12 cellular contexts compared by ENCODE assay signal in the genomic region with DNA sequence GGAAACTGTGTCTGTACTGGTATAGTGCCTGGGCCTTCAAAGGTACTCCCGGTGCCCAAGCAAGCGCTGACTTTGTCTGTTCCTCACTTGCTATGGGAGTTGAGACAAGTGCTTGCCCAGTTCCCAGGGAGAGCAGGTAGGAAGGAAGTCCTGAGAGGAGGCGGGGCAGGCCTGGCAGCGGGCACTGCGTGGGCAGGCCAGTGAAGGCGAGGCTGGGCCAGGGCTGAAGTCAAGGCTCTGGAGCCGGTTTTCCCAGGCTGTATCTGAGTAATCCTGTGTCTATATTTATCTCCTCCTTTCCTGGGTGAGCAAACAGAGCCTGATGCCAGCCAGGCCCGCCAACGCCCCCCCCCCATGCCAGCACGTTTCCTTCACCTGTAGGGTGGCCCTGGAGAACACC. TPM values are rescaled to one million over a fixed set of nuclear protein-coding genes. Genes with fewer than 3 reads are reported as not detected.
DNase-seq lines count a peak whose midpoint lies in the region; ATAC-seq and TF ChIP-seq lines count a peak whose summit lies in the region.
"Had no signal": no experiment of that assay in that cellular context is flagged by ENCODE, and none has a peak within 500 bp of the region (broad histone marks: within the 10 kb centered on the region; RNA-seq: fewer than 3 reads in every experiment).

No MANE protein-coding gene starts in this region.

- TF ChIP-seq POLR2A in gastroesophageal sphincter (IDR thresholded peaks at IDR 0.05): no peak

- peak overlapping the region; percentile 59 for H3K4me2 ChIP-seq in PC-3 (ENCODE audit: low read length)
- H3K4me2 ChIP-seq: BLaER1 treated with 17β-estradiol and CSF1 and Interleukin-3, amounts not matched to agents 10 nM and 100 nM had no signal

- H3K4me3 ChIP-seq in AG10803 (ENCODE audit: low read length) (no peak overlapping the region), PC-3 (ENCODE audit: low read length) (no peak overlapping the region), gastroesophageal sphincter (no peak overlapping the region)
- H3K4me3 ChIP-seq: BLaER1 treated with 17β-estradiol and CSF1 and Interleukin-3, amounts not matched to agents 10 nM and 100 nM; GM12878 had no signal

- TF ChIP-seq CTCF in AG10803 (conservative IDR thresholded peaks at IDR 0.05; ENCODE audit: low read length) (no peak), PC-3 (conservative IDR thresholded peaks at IDR 0.05; ENCODE audit: low read depth, low read length) (no peak), gastroesophageal sphincter (IDR thresholded peaks at IDR 0.05) (no peak), omental fat pad (IDR thresholded peaks at IDR 0.05) (no peak)

- no peak for TF ChIP-seq EP300 in gastroesophageal sphincter (IDR thresholded peaks at IDR 0.05)

- peaks cover 59% of the 10 kb centered on the region for H3K4me1 ChIP-seq in PC-3 (ENCODE audit: insufficient read depth, low read length)
- H3K4me1 ChIP-seq in gastroesophageal sphincter: peaks cover 0 to 61% (median 26%) of the 10 kb centered on the region in 3 donors

- 0 out of 2 replicates have a peak overlapping the region, but pooled peaks have one; percentile 33 for H3K9ac ChIP-seq in PC-3 (ENCODE audit: low read length)
- H3K9ac ChIP-seq: BLaER1 treated with 17β-estradiol and CSF1 and Interleukin-3, amounts not matched to agents 10 nM and 100 nM had no signal

- H3K36me3 ChIP-seq in PC-3 (ENCODE audit: low read depth, low read length) (no peaks in the 10 kb centered on the region), gastroesophageal sphincter (no peaks in the 10 kb centered on the region)
- H3K36me3 ChIP-seq: BLaER1 treated with 17β-estradiol and CSF1 and Interleukin-3, amounts not matched to agents 10 nM and 100 nM; WERI-Rb-1 had no signal

- POLR2A ChIA-PET in PC-3 (lab: Charles Lee; ENCODE audit: unreplicated experiment): no interaction called here

- H3K9me3 ChIP-seq in PC-3 (ENCODE audit: low read length) (no peaks in the 10 kb centered on the region), gastroesophageal sphincter (no peaks in the 10 kb centered on the region)
- H3K9me3 ChIP-seq: BLaER1 treated with 17β-estradiol and CSF1 and Interleukin-3, amounts not matched to agents 10 nM and 100 nM had no signal

- CTCF ChIA-PET in PC-3 (lab: Charles Lee): no interaction called here

- H3K9me2 ChIP-seq in PC-3 (replicated peaks; ENCODE audit: low read length): no peaks in the 10 kb centered on the region

- intact Hi-C loops in PC-3 (cut with micrococcal nuclease): loop anchor here (2.0 kb wide), 1 partner anchor 14 kb away; no protein-coding TSS in a partner anchor

- ATAC-seq in PC-3 (peak; percentile 58), gastroesophageal sphincter (peak; percentile 30), omental fat pad (ENCODE audit: low FRiP score) (peak; percentile 67), HG02588 (IDR thresholded peaks at IDR 0.05; ENCODE audit: unreplicated experiment) (no peak), HG02623 (IDR thresholded peaks at IDR 0.05; ENCODE audit: unreplicated experiment) (no peak), HG02981 (IDR thresholded peaks at IDR 0.05; ENCODE audit: unreplicated experiment) (no peak), GM21737 (IDR thresholded peaks at IDR 0.05; ENCODE audit: unreplicated experiment) (no peak)
- ATAC-seq: GM12878; stimulated activated naive CD8-positive, alpha-beta T cell treated with anti-CD3 and anti-CD28 coated beads, Interleukin-15, Interleukin-2, amounts not matched to agents 100 U/mL and 50 U/mL, for 24 hours had no signal

- H3K27ac ChIP-seq in PC-3 (ENCODE audit: low read length) (peak overlapping the region; percentile 73), gastroesophageal sphincter (peak overlapping the region in 3 of 4 donors; percentile 73 to 97 (median 91))
- H3K27ac ChIP-seq: BLaER1 treated with 17β-estradiol and CSF1 and Interleukin-3, amounts not matched to agents 10 nM and 100 nM; WERI-Rb-1 had no signal

- peak overlapping the region; percentile 22; the same call in 1 of the 2 replicates for H2AFZ ChIP-seq in PC-3 (ENCODE audit: low read length)

- H4K20me1 ChIP-seq in PC-3 (ENCODE audit: low read length): no peaks in the 10 kb centered on the region

- no peaks in the 10 kb centered on the region for H3F3A ChIP-seq in PC-3 (ENCODE audit: low read length, unreplicated experiment)

- 53% methylated on average over 3 of the region's 10 CpGs; no CpG with 5 or more reads in 1 of the 2 donors for WGBS in gastroesophageal sphincter (ENCODE audit: low coverage in 1 of 2), 2 donors

- H3K27me3 ChIP-seq in PC-3 (ENCODE audit: low read length) (no peaks in the 10 kb centered on the region), gastroesophageal sphincter (no peaks in the 10 kb centered on the region)

- BruUV-seq in PC-3 (replicated peaks; lab: Mats Ljungman, UMichigan): no TSS peak

- DNase-seq in AG10803 (ENCODE audit: low read depth): peak; percentile 35
- DNase-seq in PC-3: peak; percentile 94
- no peak for DNase-seq in omental fat pad (ENCODE audit: low spot score)
- DNase-seq: stimulated activated naive CD8-positive, alpha-beta T cell treated with anti-CD3 and anti-CD28 coated beads, Interleukin-15, Interleukin-2, amounts not matched to agents 100 U/mL and 50 U/mL, for 24 hours; WERI-Rb-1 had no signal

- no peaks in the 10 kb centered on the region for H3K79me2 ChIP-seq in PC-3 (ENCODE audit: low read length)

RNA-seq across cellular contexts. Expression of gene EDN2, which starts 15.9 kb away (rescaled TPM):
- total RNA-seq in PC-3 (2014; rRNA removed): 0.36 TPM in 1 of 2 replicates, not detected in the other
- 1 to 10 TPM in 1 of 4 donors, under 1 TPM in 1, not detected in 2; 0.50 to 1.1 TPM for total RNA-seq in gastroesophageal sphincter
- not detected for total RNA-seq in omental fat pad

Comparison
In these comparisons a context has a peak if more than half of its experiments do, and no peak if none do; other contexts are left out.
1. ATAC-seq: peak in PC-3 (single experiment), gastroesophageal sphincter (single experiment) and omental fat pad (single experiment); none in HG02588 (single experiment), HG02623 (single experiment), HG02981 (single experiment) and GM21737 (single experiment).